ENCODE assay signal across 1 cellular context in genomic region chr17:15967706-15968399, GRCh38.
TF ChIP-seq lines count a peak whose summit lies in the region.

No MANE protein-coding gene starts in this region.

TF ChIP-seq in SK-N-SH treated with all-trans-retinoic acid at 6 μM for 48 hours, 23 proteins besides CTCF, POLR2A, EP300 and RAD21 (continued from another document):
- TF ChIP-seq, protein P1, sequence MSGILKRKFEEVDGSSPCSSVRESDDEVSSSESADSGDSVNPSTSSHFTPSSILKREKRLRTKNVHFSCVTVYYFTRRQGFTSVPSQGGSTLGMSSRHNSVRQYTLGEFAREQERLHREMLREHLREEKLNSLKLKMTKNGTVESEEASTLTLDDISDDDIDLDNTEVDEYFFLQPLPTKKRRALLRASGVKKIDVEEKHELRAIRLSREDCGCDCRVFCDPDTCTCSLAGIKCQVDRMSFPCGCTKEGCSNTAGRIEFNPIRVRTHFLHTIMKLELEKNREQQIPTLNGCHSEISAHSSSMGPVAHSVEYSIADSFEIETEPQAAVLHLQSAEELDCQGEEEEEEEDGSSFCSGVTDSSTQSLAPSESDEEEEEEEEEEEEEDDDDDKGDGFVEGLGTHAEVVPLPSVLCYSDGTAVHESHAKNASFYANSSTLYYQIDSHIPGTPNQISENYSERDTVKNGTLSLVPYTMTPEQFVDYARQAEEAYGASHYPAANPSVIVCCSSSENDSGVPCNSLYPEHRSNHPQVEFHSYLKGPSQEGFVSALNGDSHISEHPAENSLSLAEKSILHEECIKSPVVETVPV (CRISPR knock-in tag; IDR thresholded peaks at IDR 0.05): no peak
- TF ChIP-seq ZNF565 (CRISPR knock-in tag; conservative IDR thresholded peaks at IDR 0.05; ENCODE audit: low read depth): no peak
- TF ChIP-seq ARNTL (CRISPR knock-in tag; IDR thresholded peaks at IDR 0.05; ENCODE audit: borderline replicate concordance, low read depth): no peak
- no peak for TF ChIP-seq OSR1 (CRISPR knock-in tag; IDR thresholded peaks at IDR 0.05)
- no peak for TF ChIP-seq PPARA (CRISPR knock-in tag; IDR thresholded peaks at IDR 0.05; ENCODE audit: borderline replicate concordance)
- TF ChIP-seq TOX (CRISPR knock-in tag; IDR thresholded peaks at IDR 0.05; ENCODE audit: borderline replicate concordance): no peak
